In the genomic region with DNA sequence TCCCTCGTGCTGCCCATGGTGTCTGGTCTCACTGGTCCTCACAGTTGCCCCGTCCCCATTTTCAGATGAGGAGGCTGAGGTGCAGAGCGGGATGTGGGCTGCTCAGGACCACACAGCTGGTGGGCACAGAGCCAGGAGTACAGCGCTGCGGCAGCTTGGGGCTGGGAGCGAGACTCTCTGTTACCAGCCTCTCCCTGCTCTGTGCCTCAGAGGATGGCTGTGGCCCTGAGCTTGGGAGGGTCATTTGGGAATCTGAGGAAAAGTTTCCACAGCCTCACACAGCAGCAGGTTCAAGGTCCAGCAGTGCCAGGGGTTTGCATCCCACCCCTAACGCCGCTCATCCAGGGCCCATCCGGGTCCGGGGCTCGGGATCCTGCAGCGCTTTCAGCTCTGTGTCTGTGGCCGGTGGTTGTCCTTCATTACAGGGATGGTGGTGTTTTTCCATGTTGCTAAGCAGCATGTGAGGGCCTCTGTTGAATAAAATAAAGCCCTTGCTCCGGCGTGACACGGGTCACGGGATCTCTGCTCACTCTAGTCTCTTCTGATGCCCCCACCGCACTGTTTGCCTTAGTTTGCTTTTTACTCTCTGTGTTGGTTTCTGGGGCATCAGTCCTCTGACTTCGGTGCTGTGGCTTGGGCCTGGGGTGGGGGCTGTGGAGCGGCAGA, we compare ENCODE assay signal across 1 cellular context.
TF ChIP-seq lines count a peak whose summit lies in the region.

No MANE protein-coding gene starts in this region.

TF ChIP-seq in HepG2, 621 proteins besides CTCF, POLR2A, EP300 and RAD21 (continued from another document and continues in another):
- TF ChIP-seq ARID5B (CRISPR knock-in tag; IDR thresholded peaks at IDR 0.05) (peak; percentile 47; the same call in 1 of the 2 replicates), GPBP1L1 (CRISPR knock-in tag; IDR thresholded peaks at IDR 0.05) (no peak), FOXM1 (CRISPR knock-in tag; IDR thresholded peaks at IDR 0.05) (no peak), ZNF350 (CRISPR knock-in tag; IDR thresholded peaks at IDR 0.05; ENCODE audit: borderline replicate concordance, low read depth) (peak; percentile 59; the same call in 1 of the 2 replicates), CREM (IDR thresholded peaks at IDR 0.05) (peak; percentile 46; the same call in 1 of the 2 replicates), CREM (CRISPR knock-in tag; IDR thresholded peaks at IDR 0.05) (no peak), ZBTB42 (CRISPR knock-in tag; IDR thresholded peaks at IDR 0.05) (no peak), NAIF1 (CRISPR knock-in tag; IDR thresholded peaks at IDR 0.05; ENCODE audit: borderline replicate concordance) (no peak), HNRNPLL (IDR thresholded peaks at IDR 0.05; ENCODE audit: low read depth, low read length, poor library complexity, severe bottlenecking) (no peak), PRDM10 (CRISPR knock-in tag; IDR thresholded peaks at IDR 0.05; ENCODE audit: low read depth) (0 out of 2 replicates have a peak, but pooled peaks have one; percentile 8), ZNF703 (CRISPR knock-in tag; IDR thresholded peaks at IDR 0.05; ENCODE audit: borderline replicate concordance) (no peak), ZNF329 (CRISPR knock-in tag; IDR thresholded peaks at IDR 0.05; ENCODE audit: low read depth) (no peak), ZNF792 (CRISPR knock-in tag; IDR thresholded peaks at IDR 0.05) (no peak), SOX5 (CRISPR knock-in tag; IDR thresholded peaks at IDR 0.05; ENCODE audit: borderline replicate concordance) (peak; percentile 85; the same call in 1 of the 2 replicates), GFI1 (CRISPR knock-in tag; IDR thresholded peaks at IDR 0.05; ENCODE audit: borderline replicate concordance) (peak; percentile 68), ZNF232 (CRISPR knock-in tag; IDR thresholded peaks at IDR 0.05; ENCODE audit: borderline replicate concordance) (peak; percentile 96; the same call in 1 of the 2 replicates), ZNF660 (CRISPR knock-in tag; IDR thresholded peaks at IDR 0.05; ENCODE audit: borderline replicate concordance, low read depth) (0 out of 2 replicates have a peak, but pooled peaks have one; percentile 50), IRX3 (CRISPR knock-in tag; IDR thresholded peaks at IDR 0.05; ENCODE audit: borderline replicate concordance, low read depth) (no peak), POLR2AphosphoS5 (IDR thresholded peaks at IDR 0.05; ENCODE audit: low read depth, low read length) (no peak), GPN1 (CRISPR knock-in tag; IDR thresholded peaks at IDR 0.05; ENCODE audit: borderline replicate concordance) (no peak), DMAP1 (CRISPR knock-in tag; IDR thresholded peaks at IDR 0.05) (peak; percentile 55; the same call in 1 of the 2 replicates), HOXA7 (CRISPR knock-in tag; IDR thresholded peaks at IDR 0.05) (no peak), UBTF (CRISPR knock-in tag; IDR thresholded peaks at IDR 0.05) (peak; percentile 52; the same call in 1 of the 2 replicates), HOXD1 (CRISPR knock-in tag; IDR thresholded peaks at IDR 0.05) (no peak), KAT8 (CRISPR knock-in tag; IDR thresholded peaks at IDR 0.05) (peak; percentile 51; the same call in 1 of the 2 replicates), ZNF101 (CRISPR knock-in tag; IDR thresholded peaks at IDR 0.05; ENCODE audit: borderline replicate concordance, low read depth) (no peak), SPEN (CRISPR knock-in tag; IDR thresholded peaks at IDR 0.05; ENCODE audit: low read depth) (0 out of 2 replicates have a peak, but pooled peaks have one; percentile 39), ZC3H4 (CRISPR knock-in tag; IDR thresholded peaks at IDR 0.05; ENCODE audit: borderline replicate concordance) (no peak), ZNF205 (CRISPR knock-in tag; IDR thresholded peaks at IDR 0.05) (peak; percentile 27; the same call in 1 of the 2 replicates), ONECUT2 (CRISPR knock-in tag; IDR thresholded peaks at IDR 0.05) (no peak), SP5 (CRISPR knock-in tag; IDR thresholded peaks at IDR 0.05; ENCODE audit: borderline replicate concordance, low read depth) (0 out of 2 replicates have a peak, but pooled peaks have one; percentile 31), ZNF331 (CRISPR knock-in tag; IDR thresholded peaks at IDR 0.05) (0 out of 2 replicates have a peak, but pooled peaks have one; percentile 11), HMG20B (CRISPR knock-in tag; conservative IDR thresholded peaks at IDR 0.05) (peak; percentile 67; the same call in 1 of the 2 replicates), ZNF12 (CRISPR knock-in tag; IDR thresholded peaks at IDR 0.05) (no peak), MLXIP (CRISPR knock-in tag; IDR thresholded peaks at IDR 0.05; ENCODE audit: borderline replicate concordance) (no peak), ZNF558 (CRISPR knock-in tag; IDR thresholded peaks at IDR 0.05; ENCODE audit: borderline replicate concordance) (no peak)
- TF ChIP-seq, protein P1, sequence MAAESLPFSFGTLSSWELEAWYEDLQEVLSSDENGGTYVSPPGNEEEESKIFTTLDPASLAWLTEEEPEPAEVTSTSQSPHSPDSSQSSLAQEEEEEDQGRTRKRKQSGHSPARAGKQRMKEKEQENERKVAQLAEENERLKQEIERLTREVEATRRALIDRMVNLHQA (CRISPR knock-in tag; IDR thresholded peaks at IDR 0.05): no peak
- TF ChIP-seq, protein P2, sequence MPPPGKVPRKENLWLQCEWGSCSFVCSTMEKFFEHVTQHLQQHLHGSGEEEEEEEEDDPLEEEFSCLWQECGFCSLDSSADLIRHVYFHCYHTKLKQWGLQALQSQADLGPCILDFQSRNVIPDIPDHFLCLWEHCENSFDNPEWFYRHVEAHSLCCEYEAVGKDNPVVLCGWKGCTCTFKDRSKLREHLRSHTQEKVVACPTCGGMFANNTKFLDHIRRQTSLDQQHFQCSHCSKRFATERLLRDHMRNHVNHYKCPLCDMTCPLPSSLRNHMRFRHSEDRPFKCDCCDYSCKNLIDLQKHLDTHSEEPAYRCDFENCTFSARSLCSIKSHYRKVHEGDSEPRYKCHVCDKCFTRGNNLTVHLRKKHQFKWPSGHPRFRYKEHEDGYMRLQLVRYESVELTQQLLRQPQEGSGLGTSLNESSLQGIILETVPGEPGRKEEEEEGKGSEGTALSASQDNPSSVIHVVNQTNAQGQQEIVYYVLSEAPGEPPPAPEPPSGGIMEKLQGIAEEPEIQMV (CRISPR knock-in tag; IDR thresholded peaks at IDR 0.05; ENCODE audit: low read depth): peak; percentile 89
- TF ChIP-seq, protein P3, sequence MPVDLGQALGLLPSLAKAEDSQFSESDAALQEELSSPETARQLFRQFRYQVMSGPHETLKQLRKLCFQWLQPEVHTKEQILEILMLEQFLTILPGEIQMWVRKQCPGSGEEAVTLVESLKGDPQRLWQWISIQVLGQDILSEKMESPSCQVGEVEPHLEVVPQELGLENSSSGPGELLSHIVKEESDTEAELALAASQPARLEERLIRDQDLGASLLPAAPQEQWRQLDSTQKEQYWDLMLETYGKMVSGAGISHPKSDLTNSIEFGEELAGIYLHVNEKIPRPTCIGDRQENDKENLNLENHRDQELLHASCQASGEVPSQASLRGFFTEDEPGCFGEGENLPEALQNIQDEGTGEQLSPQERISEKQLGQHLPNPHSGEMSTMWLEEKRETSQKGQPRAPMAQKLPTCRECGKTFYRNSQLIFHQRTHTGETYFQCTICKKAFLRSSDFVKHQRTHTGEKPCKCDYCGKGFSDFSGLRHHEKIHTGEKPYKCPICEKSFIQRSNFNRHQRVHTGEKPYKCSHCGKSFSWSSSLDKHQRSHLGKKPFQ (CRISPR knock-in tag; IDR thresholded peaks at IDR 0.05; ENCODE audit: insufficient replicate concordance): no peak
